Comparison of ENCODE assay signal across 5 cellular contexts in genomic region chr1:200194477-200194876, GRCh38.
"Had no signal": no experiment of that assay in that cellular context is flagged by ENCODE, and none has a peak within 500 bp of the region (broad histone marks: within the 10 kb centered on the region; RNA-seq: fewer than 3 reads in every experiment).

No MANE protein-coding gene starts in this region.

- H3K36me3 Mint-ChIP-seq: IgD-negative memory B cell had no signal

- H3K4me3 ChIP-seq: GM23248 had no signal

- H2AFZ ChIP-seq: GM23248 had no signal

- H3K4me3 Mint-ChIP-seq: H9, IgD-negative memory B cell had no signal

- DNase-seq: GM23248, H9, HCEC 1CT, KBM-7 had no signal

- H3K27ac Mint-ChIP-seq: H9, IgD-negative memory B cell had no signal

- H3K27ac ChIP-seq: GM23248 had no signal
